1 cellular context compared by ENCODE assay signal in the genomic region with DNA sequence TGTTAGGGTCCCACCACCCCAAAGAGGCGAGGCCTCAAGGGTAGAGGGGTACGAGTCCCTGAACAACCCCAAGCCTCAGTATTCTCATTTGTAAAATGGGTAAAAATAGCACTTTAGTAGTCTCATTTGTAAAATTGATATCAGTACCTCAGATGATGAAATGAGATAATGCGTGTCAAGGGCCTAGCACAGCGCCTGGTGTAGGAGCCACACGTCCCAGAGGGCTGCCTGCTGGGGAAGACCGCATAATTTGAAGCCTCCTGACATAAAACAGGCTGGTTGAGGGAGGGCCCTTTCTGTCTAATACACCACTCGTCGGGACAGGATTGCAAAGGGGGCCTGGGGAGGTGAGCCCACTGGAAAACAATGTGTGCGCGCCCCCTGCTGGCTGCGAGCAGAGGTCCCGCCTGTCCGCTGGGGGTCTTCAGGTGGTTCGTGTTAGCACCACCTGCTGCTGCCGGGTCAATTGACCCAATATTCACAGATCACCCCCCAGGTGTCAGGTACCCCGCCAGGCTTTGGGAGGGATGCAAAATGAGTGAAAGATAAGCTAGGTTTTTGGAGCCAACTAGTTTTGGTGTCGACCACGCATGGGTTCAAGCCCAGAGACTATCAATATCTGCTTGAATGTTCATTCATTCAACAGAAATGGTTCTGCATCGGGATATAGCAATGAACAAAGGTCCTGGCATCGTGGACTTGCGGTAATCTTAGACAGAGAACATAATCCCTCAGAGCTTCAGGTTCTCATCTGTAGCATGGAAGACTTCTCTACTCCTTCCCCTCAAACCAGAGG.
TF ChIP-seq lines count a peak whose summit lies in the region.

No MANE protein-coding gene starts in this region.

TF ChIP-seq in HepG2, 621 proteins besides CTCF, POLR2A, EP300 and RAD21 (continued from another document and continues in another):
- TF ChIP-seq, protein P1, sequence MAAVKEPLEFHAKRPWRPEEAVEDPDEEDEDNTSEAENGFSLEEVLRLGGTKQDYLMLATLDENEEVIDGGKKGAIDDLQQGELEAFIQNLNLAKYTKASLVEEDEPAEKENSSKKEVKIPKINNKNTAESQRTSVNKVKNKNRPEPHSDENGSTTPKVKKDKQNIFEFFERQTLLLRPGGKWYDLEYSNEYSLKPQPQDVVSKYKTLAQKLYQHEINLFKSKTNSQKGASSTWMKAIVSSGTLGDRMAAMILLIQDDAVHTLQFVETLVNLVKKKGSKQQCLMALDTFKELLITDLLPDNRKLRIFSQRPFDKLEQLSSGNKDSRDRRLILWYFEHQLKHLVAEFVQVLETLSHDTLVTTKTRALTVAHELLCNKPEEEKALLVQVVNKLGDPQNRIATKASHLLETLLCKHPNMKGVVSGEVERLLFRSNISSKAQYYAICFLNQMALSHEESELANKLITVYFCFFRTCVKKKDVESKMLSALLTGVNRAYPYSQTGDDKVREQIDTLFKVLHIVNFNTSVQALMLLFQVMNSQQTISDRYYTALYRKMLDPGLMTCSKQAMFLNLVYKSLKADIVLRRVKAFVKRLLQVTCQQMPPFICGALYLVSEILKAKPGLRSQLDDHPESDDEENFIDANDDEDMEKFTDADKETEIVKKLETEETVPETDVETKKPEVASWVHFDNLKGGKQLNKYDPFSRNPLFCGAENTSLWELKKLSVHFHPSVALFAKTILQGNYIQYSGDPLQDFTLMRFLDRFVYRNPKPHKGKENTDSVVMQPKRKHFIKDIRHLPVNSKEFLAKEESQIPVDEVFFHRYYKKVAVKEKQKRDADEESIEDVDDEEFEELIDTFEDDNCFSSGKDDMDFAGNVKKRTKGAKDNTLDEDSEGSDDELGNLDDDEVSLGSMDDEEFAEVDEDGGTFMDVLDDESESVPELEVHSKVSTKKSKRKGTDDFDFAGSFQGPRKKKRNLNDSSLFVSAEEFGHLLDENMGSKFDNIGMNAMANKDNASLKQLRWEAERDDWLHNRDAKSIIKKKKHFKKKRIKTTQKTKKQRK (IDR thresholded peaks at IDR 0.05; ENCODE audit: low read length) = no peak
- peak; percentile 26; the same call in 1 of the 2 replicates for TF ChIP-seq CEBPG (CRISPR knock-in tag; IDR thresholded peaks at IDR 0.05)
- no peak for TF ChIP-seq ZNF510 (CRISPR knock-in tag; IDR thresholded peaks at IDR 0.05; ENCODE audit: low read depth)
- TF ChIP-seq SIX4 (CRISPR knock-in tag; IDR thresholded peaks at IDR 0.05) = no peak
- TF ChIP-seq, protein P2, sequence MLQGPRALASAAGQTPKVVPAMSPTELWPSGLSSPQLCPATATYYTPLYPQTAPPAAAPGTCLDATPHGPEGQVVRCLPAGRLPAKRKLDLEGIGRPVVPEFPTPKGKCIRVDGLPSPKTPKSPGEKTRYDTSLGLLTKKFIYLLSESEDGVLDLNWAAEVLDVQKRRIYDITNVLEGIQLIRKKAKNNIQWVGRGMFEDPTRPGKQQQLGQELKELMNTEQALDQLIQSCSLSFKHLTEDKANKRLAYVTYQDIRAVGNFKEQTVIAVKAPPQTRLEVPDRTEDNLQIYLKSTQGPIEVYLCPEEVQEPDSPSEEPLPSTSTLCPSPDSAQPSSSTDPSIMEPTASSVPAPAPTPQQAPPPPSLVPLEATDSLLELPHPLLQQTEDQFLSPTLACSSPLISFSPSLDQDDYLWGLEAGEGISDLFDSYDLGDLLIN (CRISPR knock-in tag; IDR thresholded peaks at IDR 0.05; ENCODE audit: borderline replicate concordance) = no peak
- TF ChIP-seq ETV6 (CRISPR knock-in tag; conservative IDR thresholded peaks at IDR 0.05) = 0 out of 2 replicates have a peak, but pooled peaks have one; percentile 39
- TF ChIP-seq ZNF773 (CRISPR knock-in tag; IDR thresholded peaks at IDR 0.05; ENCODE audit: borderline replicate concordance) = no peak
- TF ChIP-seq ZNF142 (CRISPR knock-in tag; IDR thresholded peaks at IDR 0.05) = no peak
- TF ChIP-seq ZNF296 (CRISPR knock-in tag; conservative IDR thresholded peaks at IDR 0.05) = no peak
- TF ChIP-seq SNRNP70 (IDR thresholded peaks at IDR 0.05; ENCODE audit: low read depth, low read length) = no peak
- no peak for TF ChIP-seq PITX1 (CRISPR knock-in tag; IDR thresholded peaks at IDR 0.05)
- TF ChIP-seq ZNF326 (CRISPR knock-in tag; IDR thresholded peaks at IDR 0.05; ENCODE audit: borderline replicate concordance) = no peak
- TF ChIP-seq ZNF331 (CRISPR knock-in tag; IDR thresholded peaks at IDR 0.05) = 0 out of 2 replicates have a peak, but pooled peaks have one; percentile 44
- 0 out of 2 replicates have a peak, but pooled peaks have one; percentile 53 for TF ChIP-seq FOXO1 (CRISPR knock-in tag; IDR thresholded peaks at IDR 0.05)
- TF ChIP-seq ZMYM4 (CRISPR knock-in tag; IDR thresholded peaks at IDR 0.05) = no peak
- no peak; the same call in 1 of the 2 replicates for TF ChIP-seq ZNF788 (CRISPR knock-in tag; IDR thresholded peaks at IDR 0.05; ENCODE audit: borderline replicate concordance)
- TF ChIP-seq, protein P3, sequence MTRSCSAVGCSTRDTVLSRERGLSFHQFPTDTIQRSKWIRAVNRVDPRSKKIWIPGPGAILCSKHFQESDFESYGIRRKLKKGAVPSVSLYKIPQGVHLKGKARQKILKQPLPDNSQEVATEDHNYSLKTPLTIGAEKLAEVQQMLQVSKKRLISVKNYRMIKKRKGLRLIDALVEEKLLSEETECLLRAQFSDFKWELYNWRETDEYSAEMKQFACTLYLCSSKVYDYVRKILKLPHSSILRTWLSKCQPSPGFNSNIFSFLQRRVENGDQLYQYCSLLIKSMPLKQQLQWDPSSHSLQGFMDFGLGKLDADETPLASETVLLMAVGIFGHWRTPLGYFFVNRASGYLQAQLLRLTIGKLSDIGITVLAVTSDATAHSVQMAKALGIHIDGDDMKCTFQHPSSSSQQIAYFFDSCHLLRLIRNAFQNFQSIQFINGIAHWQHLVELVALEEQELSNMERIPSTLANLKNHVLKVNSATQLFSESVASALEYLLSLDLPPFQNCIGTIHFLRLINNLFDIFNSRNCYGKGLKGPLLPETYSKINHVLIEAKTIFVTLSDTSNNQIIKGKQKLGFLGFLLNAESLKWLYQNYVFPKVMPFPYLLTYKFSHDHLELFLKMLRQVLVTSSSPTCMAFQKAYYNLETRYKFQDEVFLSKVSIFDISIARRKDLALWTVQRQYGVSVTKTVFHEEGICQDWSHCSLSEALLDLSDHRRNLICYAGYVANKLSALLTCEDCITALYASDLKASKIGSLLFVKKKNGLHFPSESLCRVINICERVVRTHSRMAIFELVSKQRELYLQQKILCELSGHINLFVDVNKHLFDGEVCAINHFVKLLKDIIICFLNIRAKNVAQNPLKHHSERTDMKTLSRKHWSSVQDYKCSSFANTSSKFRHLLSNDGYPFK (CRISPR knock-in tag; IDR thresholded peaks at IDR 0.05; ENCODE audit: borderline replicate concordance) = 0 out of 2 replicates have a peak, but pooled peaks have one; percentile 42
- TF ChIP-seq, protein P4, sequence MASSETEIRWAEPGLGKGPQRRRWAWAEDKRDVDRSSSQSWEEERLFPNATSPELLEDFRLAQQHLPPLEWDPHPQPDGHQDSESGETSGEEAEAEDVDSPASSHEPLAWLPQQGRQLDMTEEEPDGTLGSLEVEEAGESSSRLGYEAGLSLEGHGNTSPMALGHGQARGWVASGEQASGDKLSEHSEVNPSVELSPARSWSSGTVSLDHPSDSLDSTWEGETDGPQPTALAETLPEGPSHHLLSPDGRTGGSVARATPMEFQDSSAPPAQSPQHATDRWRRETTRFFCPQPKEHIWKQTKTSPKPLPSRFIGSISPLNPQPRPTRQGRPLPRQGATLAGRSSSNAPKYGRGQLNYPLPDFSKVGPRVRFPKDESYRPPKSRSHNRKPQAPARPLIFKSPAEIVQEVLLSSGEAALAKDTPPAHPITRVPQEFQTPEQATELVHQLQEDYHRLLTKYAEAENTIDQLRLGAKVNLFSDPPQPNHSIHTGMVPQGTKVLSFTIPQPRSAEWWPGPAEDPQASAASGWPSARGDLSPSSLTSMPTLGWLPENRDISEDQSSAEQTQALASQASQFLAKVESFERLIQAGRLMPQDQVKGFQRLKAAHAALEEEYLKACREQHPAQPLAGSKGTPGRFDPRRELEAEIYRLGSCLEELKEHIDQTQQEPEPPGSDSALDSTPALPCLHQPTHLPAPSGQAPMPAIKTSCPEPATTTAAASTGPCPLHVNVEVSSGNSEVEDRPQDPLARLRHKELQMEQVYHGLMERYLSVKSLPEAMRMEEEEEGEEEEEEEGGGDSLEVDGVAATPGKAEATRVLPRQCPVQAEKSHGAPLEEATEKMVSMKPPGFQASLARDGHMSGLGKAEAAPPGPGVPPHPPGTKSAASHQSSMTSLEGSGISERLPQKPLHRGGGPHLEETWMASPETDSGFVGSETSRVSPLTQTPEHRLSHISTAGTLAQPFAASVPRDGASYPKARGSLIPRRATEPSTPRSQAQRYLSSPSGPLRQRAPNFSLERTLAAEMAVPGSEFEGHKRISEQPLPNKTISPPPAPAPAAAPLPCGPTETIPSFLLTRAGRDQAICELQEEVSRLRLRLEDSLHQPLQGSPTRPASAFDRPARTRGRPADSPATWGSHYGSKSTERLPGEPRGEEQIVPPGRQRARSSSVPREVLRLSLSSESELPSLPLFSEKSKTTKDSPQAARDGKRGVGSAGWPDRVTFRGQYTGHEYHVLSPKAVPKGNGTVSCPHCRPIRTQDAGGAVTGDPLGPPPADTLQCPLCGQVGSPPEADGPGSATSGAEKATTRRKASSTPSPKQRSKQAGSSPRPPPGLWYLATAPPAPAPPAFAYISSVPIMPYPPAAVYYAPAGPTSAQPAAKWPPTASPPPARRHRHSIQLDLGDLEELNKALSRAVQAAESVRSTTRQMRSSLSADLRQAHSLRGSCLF (CRISPR knock-in tag; IDR thresholded peaks at IDR 0.05; ENCODE audit: borderline replicate concordance) = no peak
- TF ChIP-seq TFAP4 (IDR thresholded peaks at IDR 0.05; ENCODE audit: borderline replicate concordance, low read depth) = no peak
- no peak for TF ChIP-seq ZFP1 (CRISPR knock-in tag; IDR thresholded peaks at IDR 0.05)
- peak; percentile 50; the same call in 1 of the 2 replicates for TF ChIP-seq MAZ (IDR thresholded peaks at IDR 0.05; ENCODE audit: borderline replicate concordance, low read depth, low read length)
- no peak for TF ChIP-seq MAZ (CRISPR knock-in tag; IDR thresholded peaks at IDR 0.05; ENCODE audit: low read depth)
- TF ChIP-seq ZNF281 (CRISPR knock-in tag; IDR thresholded peaks at IDR 0.05; ENCODE audit: borderline replicate concordance) = no peak
- no peak for TF ChIP-seq NFIB (CRISPR knock-in tag; IDR thresholded peaks at IDR 0.05; ENCODE audit: borderline replicate concordance)
- no peak for TF ChIP-seq ATF7-NPFF (CRISPR knock-in tag; IDR thresholded peaks at IDR 0.05; ENCODE audit: low read depth)
- TF ChIP-seq ZIK1 (CRISPR knock-in tag; IDR thresholded peaks at IDR 0.05; ENCODE audit: borderline replicate concordance, low read depth) = no peak
- no peak for TF ChIP-seq ZSCAN25 (CRISPR knock-in tag; IDR thresholded peaks at IDR 0.05)
- no peak for TF ChIP-seq ZNF841 (CRISPR knock-in tag; IDR thresholded peaks at IDR 0.05; ENCODE audit: borderline replicate concordance)
- TF ChIP-seq SNAPC2 (CRISPR knock-in tag; IDR thresholded peaks at IDR 0.05) = no peak
- no peak for TF ChIP-seq SP2 (CRISPR knock-in tag; IDR thresholded peaks at IDR 0.05)
